Comparison of ENCODE assay signal across 24 cellular contexts in genomic region chr12:123266679-123267277, GRCh38. TPM values are rescaled to one million over a fixed set of nuclear protein-coding genes. Genes with fewer than 3 reads are reported as not detected.
A peak's percentile ranks its signal among the peaks of the same experiment; 100 is the strongest.
DNase-seq lines count a peak whose midpoint lies in the region; ATAC-seq and TF ChIP-seq lines count a peak whose summit lies in the region.
"Had no signal": no experiment of that assay in that cellular context is flagged by ENCODE, and none has a peak within 500 bp of the region (broad histone marks: within the 10 kb centered on the region; RNA-seq: fewer than 3 reads in every experiment).

No MANE protein-coding gene starts in this region.

- H3K9me1 ChIP-seq in IMR-90 (ENCODE audit: insufficient read depth, low read length), result peaks cover 18% of the 10 kb centered on the region

- TF ChIP-seq CTCF in IMR-90 (conservative IDR thresholded peaks at IDR 0.05; ENCODE audit: low read depth, low read length) (no peak), nephron (IDR thresholded peaks at IDR 0.05; ENCODE audit: unreplicated experiment in 3 of 3) (no peak)

- H2AK5ac ChIP-seq in IMR-90 (ENCODE audit: low read depth, low read length), result no peak overlapping the region

- CTCF ChIA-PET in IMR-90 (lab: Yijun Ruan, JAX), result interaction anchor here (0.6 kb wide), 1 partner anchor 29 kb away, joined by 3 read pairs; no protein-coding TSS in a partner anchor

- peak overlapping the region in 2 of 3 experiments; percentile 94 to 98 for H3K4me3 Mint-ChIP-seq in nephron
- H3K4me3 Mint-ChIP-seq: naive thymus-derived CD4-positive, alpha-beta T cell had no signal

- no peak overlapping the region for H2AFZ ChIP-seq in IMR-90 (replicated peaks; ENCODE audit: low read length, poor library complexity)

- H3K27me3 ChIP-seq in BLaER1 treated with 17β-estradiol and CSF1 and Interleukin-3, amounts not matched to agents 10 nM and 100 nM, result no peaks in the 10 kb centered on the region
- H3K27me3 ChIP-seq in IMR-90 (ENCODE audit: control insufficient read depth, insufficient read depth, low read length), result no peaks in the 10 kb centered on the region
- H3K27me3 ChIP-seq: cardiac muscle cell, heart right ventricle, ovary, tibial artery had no signal

- no peak overlapping the region for H3K14ac ChIP-seq in IMR-90 (replicated peaks; ENCODE audit: low read depth, low read length)

- dilution Hi-C loops in IMR-90 (cut with HindIII; ENCODE audit: low sequenced_read_pairs, unreplicated experiment), result no loop called here

- H3K4me1 Mint-ChIP-seq in nephron, result peaks cover 28% of the 10 kb centered on the region

- peak overlapping the region; percentile 95 to 97 (median 97) for H3K27ac Mint-ChIP-seq in nephron

- peaks cover 0 to 64% (median 23%) of the 10 kb centered on the region in 11 experiments; a peak in 16 of 22 replicates for H4K20me1 ChIP-seq in BLaER1 treated with 17β-estradiol and CSF1 and Interleukin-3, amounts not matched to agents 10 nM and 100 nM
- peaks cover 65% of the 10 kb centered on the region for H4K20me1 ChIP-seq in IMR-90 (ENCODE audit: insufficient read depth, low read length)

- no peak overlapping the region for H2BK20ac ChIP-seq in IMR-90 (ENCODE audit: low read depth, low read length)

- H2BK120ac ChIP-seq in IMR-90 (ENCODE audit: low read depth, low read length), result no peak overlapping the region

- H3K56ac ChIP-seq in IMR-90 (ENCODE audit: extremely low read depth, insufficient read depth, low read length), result no peak overlapping the region

- H3K9me3 ChIP-seq in BLaER1 treated with 17β-estradiol and CSF1 and Interleukin-3, amounts not matched to agents 10 nM and 100 nM (replicated peaks in 1 of 11), result no peaks in the 10 kb centered on the region
- no peaks in the 10 kb centered on the region for H3K9me3 ChIP-seq in IMR-90 (ENCODE audit: control insufficient read depth, insufficient read depth, low read length)
- H3K9me3 ChIP-seq: heart right ventricle, ovary, tibial artery had no signal

- no peak overlapping the region for H3K18ac ChIP-seq in IMR-90 (ENCODE audit: low read depth, low read length)

- POLR2A ChIA-PET in IMR-90 (lab: Charles Lee; ENCODE audit: unreplicated experiment), result no interaction called here

- H2BK15ac ChIP-seq in IMR-90 (ENCODE audit: low read depth, low read length), result no peak overlapping the region

- peak overlapping the region; percentile 35 for H2AK9ac ChIP-seq in IMR-90 (replicated peaks; ENCODE audit: low read depth, low read length, poor library complexity)

- TF ChIP-seq POLR2A in IMR-90 (IDR thresholded peaks at IDR 0.05; ENCODE audit: low read depth, low read length), result no peak

- in situ Hi-C loops in IMR-90 (cut with MboI; ENCODE audit: low sequenced_read_pairs), result no loop called here

- no peak for TF ChIP-seq RAD21 in IMR-90 (IDR thresholded peaks at IDR 0.05; ENCODE audit: low read length)

- peaks cover 41% of the 10 kb centered on the region for H3K36me3 Mint-ChIP-seq in nephron (ENCODE audit: low read depth)

- ATAC-seq in IMR-90 (ENCODE audit: low read depth), result no peak
- no peak for ATAC-seq in GM18502 (IDR thresholded peaks at IDR 0.05; ENCODE audit: poor library complexity, unreplicated experiment)
- no peak for ATAC-seq in GM21619 (IDR thresholded peaks at IDR 0.05; ENCODE audit: unreplicated experiment)
- ATAC-seq in HG02610 (IDR thresholded peaks at IDR 0.05; ENCODE audit: unreplicated experiment), result no peak
- ATAC-seq in HG02973 (IDR thresholded peaks at IDR 0.05; ENCODE audit: unreplicated experiment), result no peak
- ATAC-seq: heart right ventricle; left colon; naive thymus-derived CD4-positive, alpha-beta T cell; right cardiac atrium; stimulated activated naive CD8-positive, alpha-beta T cell treated with anti-CD3 and anti-CD28 coated beads, Interleukin-15, Interleukin-2, amounts not matched to agents 100 U/mL and 50 U/mL, for 24 hours had no signal

- no peaks in the 10 kb centered on the region for H3K9me3 Mint-ChIP-seq in nephron
- H3K9me3 Mint-ChIP-seq: CD14-positive monocyte; naive thymus-derived CD4-positive, alpha-beta T cell had no signal

- no peaks in the 10 kb centered on the region for H3K27me3 Mint-ChIP-seq in nephron (ENCODE audit: low read depth)
- H3K27me3 Mint-ChIP-seq: naive thymus-derived CD4-positive, alpha-beta T cell had no signal

- peaks cover 18 to 55% of the 10 kb centered on the region in 2 experiments; a peak in 2 of 4 replicates for H3K79me1 ChIP-seq in IMR-90 (ENCODE audit: low read depth in 1 of 2, low read length in 2 of 2)

- no peak for DNase-seq in IMR-90
- DNase-seq: activated CD4-positive, alpha-beta T cell treated with anti-CD3 and anti-CD28 coated beads, Interleukin-2, amount 50 U/mL, for 4 hours; activated CD4-positive, CD25-positive, alpha-beta regulatory T cell; HCEC 1CT; heart right ventricle; left colon; naive thymus-derived CD4-positive, alpha-beta T cell; NCI-H2081; NCI-H774; stimulated activated CD4-positive, alpha-beta T cell treated with anti-CD3 and anti-CD28 coated beads, Interleukin-12 subunit alpha, Interleukin-12 subunit beta, amount 100 ng/mL, for 4 hours; stimulated activated naive CD8-positive, alpha-beta T cell treated with anti-CD3 and anti-CD28 coated beads, Interleukin-15, Interleukin-2, amounts not matched to agents 100 U/mL and 50 U/mL, for 24 hours; tibial artery had no signal

- peak overlapping the region in 7 of 11 experiments; percentile 33 to 98 (median 96); a peak in 6 of 22 replicates for H3K9ac ChIP-seq in BLaER1 treated with 17β-estradiol and CSF1 and Interleukin-3, amounts not matched to agents 10 nM and 100 nM
- no peak overlapping the region for H3K9ac ChIP-seq in IMR-90 (ENCODE audit: low read depth, low read length)

- peak overlapping the region in 7 of 11 experiments; percentile 96 to 100 (median 98); a peak in 8 of 22 replicates for H3K4me2 ChIP-seq in BLaER1 treated with 17β-estradiol and CSF1 and Interleukin-3, amounts not matched to agents 10 nM and 100 nM
- no peak overlapping the region for H3K4me2 ChIP-seq in IMR-90 (ENCODE audit: low read depth, low read length)

- H3K4ac ChIP-seq in IMR-90 (ENCODE audit: low read depth, low read length), result no peak overlapping the region

- peaks cover 22 to 53% (median 32%) of the 10 kb centered on the region in 10 experiments for H3K4me1 ChIP-seq in BLaER1 treated with 17β-estradiol and CSF1 and Interleukin-3, amounts not matched to agents 10 nM and 100 nM
- peaks cover 13% of the 10 kb centered on the region for H3K4me1 ChIP-seq in IMR-90 (ENCODE audit: control insufficient read depth, insufficient read depth, low read length)

- H3K36me3 ChIP-seq in BLaER1 treated with 17β-estradiol and CSF1 and Interleukin-3, amounts not matched to agents 10 nM and 100 nM, result peaks cover 43 to 61% (median 54%) of the 10 kb centered on the region in 11 experiments
- H3K36me3 ChIP-seq in IMR-90 (ENCODE audit: control insufficient read depth, insufficient read depth, low read length), result peaks cover 45% of the 10 kb centered on the region
- H3K36me3 ChIP-seq: ovary had no signal

- H2BK5ac ChIP-seq in IMR-90 (ENCODE audit: low read depth, low read length, poor library complexity, severe bottlenecking), result no peak overlapping the region

- H3K4me3 ChIP-seq in BLaER1 treated with 17β-estradiol and CSF1 and Interleukin-3, amounts not matched to agents 10 nM and 100 nM, result no peak overlapping the region
- no peak overlapping the region for H3K4me3 ChIP-seq in IMR-90 (ENCODE audit: insufficient read depth, low read depth, low read length)
- H3K4me3 ChIP-seq: cardiac muscle cell, heart right ventricle, ovary, tibial artery had no signal

- H4K5ac ChIP-seq in IMR-90 (ENCODE audit: low read depth, low read length), result no peak overlapping the region

- H3K23ac ChIP-seq in IMR-90 (ENCODE audit: low read depth, low read length), result no peak overlapping the region

- 93% methylated on average over 3 of the region's 19 CpGs; no CpG with 5 or more reads in 1 of the 2 experiments for WGBS in IMR-90 (ENCODE audit: extremely low coverage in 2 of 2, insufficient read length in 1 of 2), 2 experiments

- BruUV-seq in IMR-90 (replicated peaks; lab: Mats Ljungman, UMichigan), result no TSS peak

- no peak overlapping the region for H4K8ac ChIP-seq in IMR-90 (ENCODE audit: low read depth in 2 of 2, low read length in 2 of 2)

- H3K27ac ChIP-seq in BLaER1 treated with 17β-estradiol and CSF1 and Interleukin-3, amounts not matched to agents 10 nM and 100 nM, result peak overlapping the region in 7 of 11 experiments; percentile 92 to 98 (median 95); a peak in 13 of 22 replicates
- H3K27ac ChIP-seq in IMR-90 (ENCODE audit: insufficient read depth, low read length), result no peak overlapping the region
- peak overlapping the region; percentile 94 for H3K27ac ChIP-seq in cingulate gyrus (ENCODE audit: low read depth, low read length)
- H3K27ac ChIP-seq: cardiac muscle cell, epithelial cell of prostate, ovary had no signal

- H4K91ac ChIP-seq in IMR-90 (ENCODE audit: insufficient read depth, low read depth, low read length), result no peak overlapping the region

- intact Hi-C loops in IMR-90 (cut with micrococcal nuclease), result no loop called here

TF ChIP-seq in IMR-90, 13 proteins besides CTCF, POLR2A, EP300 and RAD21 (continues in another document):
- TF ChIP-seq FOS (IDR thresholded peaks at IDR 0.05; ENCODE audit: low read depth, low read length) (no peak), MXI1 (IDR thresholded peaks at IDR 0.05; ENCODE audit: borderline replicate concordance, low read depth, low read length) (no peak), CHD1 (IDR thresholded peaks at IDR 0.05; ENCODE audit: low read depth, low read length) (no peak), CEBPB (IDR thresholded peaks at IDR 0.05; ENCODE audit: low read depth, low read length) (no peak), SMC3 (IDR thresholded peaks at IDR 0.05; ENCODE audit: low read depth, low read length) (no peak)

RNA-seq across cellular contexts. Expression of gene CDK2AP1, which starts 4.9 kb away (rescaled TPM):
- total RNA-seq in IMR-90 (2012; rRNA removed), result 137 and 265 TPM in 2 replicates
- polyA plus RNA-seq in IMR-90 (2012; rRNA removed), result 261 and 293 TPM in 2 replicates
- polyA plus RNA-seq in IMR-90 (2012; cell fraction: cytosol; rRNA removed), result 96.9 and 101 TPM in 2 replicates
- polyA plus RNA-seq in IMR-90 (2012; cell fraction: nucleus; rRNA removed; ENCODE audit: low replicate concordance), result 25.9 and 84.0 TPM in 2 replicates

RNA-seq across cellular contexts. Expression of gene MTRFR, which starts 33.5 kb away (rescaled TPM):
- total RNA-seq in IMR-90 (2012; rRNA removed), result 10.2 and 12.2 TPM in 2 replicates
- 7.2 and 8.6 TPM in 2 replicates for polyA plus RNA-seq in IMR-90 (2012; rRNA removed)
- polyA plus RNA-seq in IMR-90 (2012; cell fraction: cytosol; rRNA removed), result 10.9 and 17.8 TPM in 2 replicates
- 3.6 and 4.0 TPM in 2 replicates for polyA plus RNA-seq in IMR-90 (2012; cell fraction: nucleus; rRNA removed; ENCODE audit: low replicate concordance)

RNA-seq across cellular contexts. Expression of gene MPHOSPH9, which starts 33.8 kb away (rescaled TPM):
- 17.0 and 30.8 TPM in 2 replicates for total RNA-seq in IMR-90 (2012; rRNA removed)
- 7.6 and 8.3 TPM in 2 replicates for polyA plus RNA-seq in IMR-90 (2012; rRNA removed)
- polyA plus RNA-seq in IMR-90 (2012; cell fraction: cytosol; rRNA removed), result 1.4 and 1.9 TPM in 2 replicates
- polyA plus RNA-seq in IMR-90 (2012; cell fraction: nucleus; rRNA removed; ENCODE audit: low replicate concordance), result 4.3 and 23.9 TPM in 2 replicates
